Comparison of ENCODE assay signal across 1 cellular context in the genomic region with DNA sequence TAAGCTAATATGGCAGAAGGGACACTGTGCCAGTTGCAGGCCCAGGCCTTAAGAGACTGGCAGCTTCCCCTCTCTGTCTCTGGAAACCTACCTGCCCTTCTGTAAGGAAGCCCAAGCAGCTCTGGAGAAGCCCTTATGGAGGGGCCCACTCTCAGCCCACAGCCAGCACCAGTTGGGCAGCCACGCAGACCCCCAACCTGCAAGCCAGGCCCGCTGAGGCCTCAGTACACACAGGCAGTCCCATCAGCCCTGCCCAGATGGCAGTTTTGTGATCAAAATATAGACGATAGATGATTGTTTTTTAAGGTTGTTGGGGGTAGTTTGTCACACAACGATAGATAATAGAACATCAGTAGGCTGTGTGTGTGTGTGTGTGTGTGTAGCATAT.
TF ChIP-seq lines count a peak whose summit lies in the region.

No MANE protein-coding gene starts in this region.

TF ChIP-seq in WTC11, 78 proteins besides CTCF, POLR2A, EP300 and RAD21 (continued from another document):
- TF ChIP-seq, protein P1, sequence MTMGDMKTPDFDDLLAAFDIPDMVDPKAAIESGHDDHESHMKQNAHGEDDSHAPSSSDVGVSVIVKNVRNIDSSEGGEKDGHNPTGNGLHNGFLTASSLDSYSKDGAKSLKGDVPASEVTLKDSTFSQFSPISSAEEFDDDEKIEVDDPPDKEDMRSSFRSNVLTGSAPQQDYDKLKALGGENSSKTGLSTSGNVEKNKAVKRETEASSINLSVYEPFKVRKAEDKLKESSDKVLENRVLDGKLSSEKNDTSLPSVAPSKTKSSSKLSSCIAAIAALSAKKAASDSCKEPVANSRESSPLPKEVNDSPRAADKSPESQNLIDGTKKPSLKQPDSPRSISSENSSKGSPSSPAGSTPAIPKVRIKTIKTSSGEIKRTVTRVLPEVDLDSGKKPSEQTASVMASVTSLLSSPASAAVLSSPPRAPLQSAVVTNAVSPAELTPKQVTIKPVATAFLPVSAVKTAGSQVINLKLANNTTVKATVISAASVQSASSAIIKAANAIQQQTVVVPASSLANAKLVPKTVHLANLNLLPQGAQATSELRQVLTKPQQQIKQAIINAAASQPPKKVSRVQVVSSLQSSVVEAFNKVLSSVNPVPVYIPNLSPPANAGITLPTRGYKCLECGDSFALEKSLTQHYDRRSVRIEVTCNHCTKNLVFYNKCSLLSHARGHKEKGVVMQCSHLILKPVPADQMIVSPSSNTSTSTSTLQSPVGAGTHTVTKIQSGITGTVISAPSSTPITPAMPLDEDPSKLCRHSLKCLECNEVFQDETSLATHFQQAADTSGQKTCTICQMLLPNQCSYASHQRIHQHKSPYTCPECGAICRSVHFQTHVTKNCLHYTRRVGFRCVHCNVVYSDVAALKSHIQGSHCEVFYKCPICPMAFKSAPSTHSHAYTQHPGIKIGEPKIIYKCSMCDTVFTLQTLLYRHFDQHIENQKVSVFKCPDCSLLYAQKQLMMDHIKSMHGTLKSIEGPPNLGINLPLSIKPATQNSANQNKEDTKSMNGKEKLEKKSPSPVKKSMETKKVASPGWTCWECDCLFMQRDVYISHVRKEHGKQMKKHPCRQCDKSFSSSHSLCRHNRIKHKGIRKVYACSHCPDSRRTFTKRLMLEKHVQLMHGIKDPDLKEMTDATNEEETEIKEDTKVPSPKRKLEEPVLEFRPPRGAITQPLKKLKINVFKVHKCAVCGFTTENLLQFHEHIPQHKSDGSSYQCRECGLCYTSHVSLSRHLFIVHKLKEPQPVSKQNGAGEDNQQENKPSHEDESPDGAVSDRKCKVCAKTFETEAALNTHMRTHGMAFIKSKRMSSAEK (CRISPR knock-in tag; IDR thresholded peaks at IDR 0.05; ENCODE audit: borderline replicate concordance): no peak
- TF ChIP-seq EMX1 (CRISPR knock-in tag; IDR thresholded peaks at IDR 0.05) (no peak), TEAD4 (CRISPR knock-in tag; IDR thresholded peaks at IDR 0.05) (no peak), SMAD3 (CRISPR knock-in tag; IDR thresholded peaks at IDR 0.05; ENCODE audit: borderline replicate concordance) (no peak), ZNF138 (CRISPR knock-in tag; conservative IDR thresholded peaks at IDR 0.05) (no peak), FOXP1 (CRISPR knock-in tag; IDR thresholded peaks at IDR 0.05; ENCODE audit: borderline replicate concordance) (no peak)
- TF ChIP-seq, protein P2, sequence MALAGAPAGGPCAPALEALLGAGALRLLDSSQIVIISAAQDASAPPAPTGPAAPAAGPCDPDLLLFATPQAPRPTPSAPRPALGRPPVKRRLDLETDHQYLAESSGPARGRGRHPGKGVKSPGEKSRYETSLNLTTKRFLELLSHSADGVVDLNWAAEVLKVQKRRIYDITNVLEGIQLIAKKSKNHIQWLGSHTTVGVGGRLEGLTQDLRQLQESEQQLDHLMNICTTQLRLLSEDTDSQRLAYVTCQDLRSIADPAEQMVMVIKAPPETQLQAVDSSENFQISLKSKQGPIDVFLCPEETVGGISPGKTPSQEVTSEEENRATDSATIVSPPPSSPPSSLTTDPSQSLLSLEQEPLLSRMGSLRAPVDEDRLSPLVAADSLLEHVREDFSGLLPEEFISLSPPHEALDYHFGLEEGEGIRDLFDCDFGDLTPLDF (CRISPR knock-in tag; IDR thresholded peaks at IDR 0.05): no peak
